Comparison of ENCODE assay signal across 15 cellular contexts in genomic region chr6:152701081-152701862, GRCh38. TPM values are rescaled to one million over a fixed set of nuclear protein-coding genes. Genes with fewer than 3 reads are reported as not detected.
DNase-seq lines count a peak whose midpoint lies in the region; ATAC-seq and TF ChIP-seq lines count a peak whose summit lies in the region.
"Had no signal": no experiment of that assay in that cellular context is flagged by ENCODE, and none has a peak within 500 bp of the region (broad histone marks: within the 10 kb centered on the region; RNA-seq: fewer than 3 reads in every experiment).

No MANE protein-coding gene starts in this region.

- H3K4me3 ChIP-seq in right atrium auricular region (peak overlapping the region in 1 of 2 donors; percentile 32), WERI-Rb-1 (ENCODE audit: low read depth, low read length) (no peak overlapping the region), upper lobe of right lung (peak overlapping the region; percentile 32)
- H3K4me3 ChIP-seq: SK-N-MC had no signal

- H3K27me3 ChIP-seq in right atrium auricular region (no peaks in the 10 kb centered on the region), WERI-Rb-1 (ENCODE audit: insufficient read depth, low read depth, severe bottlenecking) (peaks cover 4% of the 10 kb centered on the region), upper lobe of right lung (no peaks in the 10 kb centered on the region)

- H3K36me3 ChIP-seq in right atrium auricular region (no peaks in the 10 kb centered on the region), WERI-Rb-1 (no peaks in the 10 kb centered on the region), upper lobe of right lung (no peaks in the 10 kb centered on the region)

- H3K4me1 ChIP-seq in right atrium auricular region (no peaks in the 10 kb centered on the region), upper lobe of right lung (no peaks in the 10 kb centered on the region)

- DNase-seq in right atrium auricular region (ENCODE audit: low spot score) (no peak), cardiac septum (ENCODE audit: low spot score) (no peak), WERI-Rb-1 (no peak), iPS-NIHi7 (ENCODE audit: extremely low spot score) (peak; percentile 43), upper lobe of right lung (no peak), NCI-H1048 (lab: John Stamatoyannopoulos, UW) (no peak)
- DNase-seq in stimulated activated naive CD8-positive, alpha-beta T cell treated with anti-CD3 and anti-CD28 coated beads, Interleukin-15, amount 100 ng/mL, for 72 hours = no peak
- no peak for DNase-seq in activated naive CD4-positive, alpha-beta T cell treated with Interleukin-2 at 50 U/mL for 16 hours
- DNase-seq: activated T-cell treated with anti-CD3 and anti-CD28 coated beads, Interleukin-2, amount 50 U/mL, for 1 hour; DMS79; naive B cell; NCI-H1105 treated with DMSO at 0.1 percent for 48 hours had no signal

- H3K27me3 Mint-ChIP-seq in stimulated activated naive CD8-positive, alpha-beta T cell treated with anti-CD3 and anti-CD28 coated beads, Interleukin-15, amount 100 ng/mL, for 72 hours = peaks cover 21% of the 10 kb centered on the region

- no peaks in the 10 kb centered on the region for H3K4me1 Mint-ChIP-seq in stimulated activated naive CD8-positive, alpha-beta T cell treated with anti-CD3 and anti-CD28 coated beads, Interleukin-15, amount 100 ng/mL, for 72 hours
- H3K4me1 Mint-ChIP-seq: naive B cell had no signal

- H3K9me3 Mint-ChIP-seq in stimulated activated naive CD8-positive, alpha-beta T cell treated with anti-CD3 and anti-CD28 coated beads, Interleukin-15, amount 100 ng/mL, for 72 hours = no peaks in the 10 kb centered on the region

- TF ChIP-seq CTCF in right atrium auricular region (IDR thresholded peaks at IDR 0.05) (peak in 1 of 2 donors; percentile 30), WERI-Rb-1 (IDR thresholded peaks at IDR 0.05; ENCODE audit: low read depth, low read length) (peak; percentile 18; the same call in 1 of the 2 replicates), upper lobe of right lung (IDR thresholded peaks at IDR 0.05) (no peak)

- intact Hi-C loops in cardiac septum (cut with DNase I) = no loop called here
- intact Hi-C loops in upper lobe of right lung (cut with DNase I) = no loop called here

- H3K9me3 ChIP-seq in right atrium auricular region (no peaks in the 10 kb centered on the region), WERI-Rb-1 (ENCODE audit: severe bottlenecking) (no peaks in the 10 kb centered on the region), upper lobe of right lung (no peaks in the 10 kb centered on the region)

- no peak for ATAC-seq in upper lobe of right lung
- no peak for ATAC-seq in stimulated activated naive CD8-positive, alpha-beta T cell treated with anti-CD3 and anti-CD28 coated beads, Interleukin-15, amount 100 ng/mL, for 72 hours

- H3K27ac Mint-ChIP-seq in stimulated activated naive CD8-positive, alpha-beta T cell treated with anti-CD3 and anti-CD28 coated beads, Interleukin-15, amount 100 ng/mL, for 72 hours = no peak overlapping the region
- H3K27ac Mint-ChIP-seq: naive B cell had no signal

- H3K27ac ChIP-seq in right atrium auricular region (peak overlapping the region; percentile 10 to 23), WERI-Rb-1 (no peak overlapping the region), upper lobe of right lung (no peak overlapping the region)
- H3K27ac ChIP-seq: SK-N-MC had no signal

- no peak overlapping the region for H3K4me3 Mint-ChIP-seq in stimulated activated naive CD8-positive, alpha-beta T cell treated with anti-CD3 and anti-CD28 coated beads, Interleukin-15, amount 100 ng/mL, for 72 hours
- H3K4me3 Mint-ChIP-seq: naive B cell had no signal

RNA-seq across cellular contexts. Expression of gene MYCT1, which starts 3.6 kb away (rescaled TPM):
- 10 to 100 TPM in 1 of 2 donors, 1 to 10 TPM in 1; 8.1 to 15.0 TPM for total RNA-seq in right atrium auricular region
- 9.6 TPM for total RNA-seq in cardiac septum
- 23.5 TPM for total RNA-seq in upper lobe of right lung
- total RNA-seq: HT-29, NCI-H460 had no signal

RNA-seq across cellular contexts. Expression of gene VIP, which starts 49.3 kb away (rescaled TPM):
- 1 to 10 TPM in 1 of 2 donors, not detected in 1; 1.2 TPM for total RNA-seq in right atrium auricular region
- total RNA-seq in cardiac septum = 0.67 TPM
- total RNA-seq in upper lobe of right lung = 1.6 TPM
- total RNA-seq: HT-29, NCI-H460 had no signal

Comparison
In these comparisons a context has a peak if more than half of its experiments do, and no peak if none do; other contexts are left out.
1. H3K27ac ChIP-seq: peak in right atrium auricular region (2 of 2); none in WERI-Rb-1 (single experiment) and upper lobe of right lung (single experiment).